In genomic region chr19:7004313-7004931, GRCh38 we compare ENCODE assay signal across 11 cellular contexts. TPM values are rescaled to one million over a fixed set of nuclear protein-coding genes. Genes with fewer than 3 reads are reported as not detected.
DNase-seq lines count a peak whose midpoint lies in the region; ATAC-seq and TF ChIP-seq lines count a peak whose summit lies in the region.
"Had no signal": no experiment of that assay in that cellular context is flagged by ENCODE, and none has a peak within 500 bp of the region (broad histone marks: within the 10 kb centered on the region; RNA-seq: fewer than 3 reads in every experiment).

No MANE protein-coding gene starts in this region.

- no peak overlapping the region for H3K4me3 ChIP-seq in heart left ventricle
- no peak overlapping the region for H3K4me3 ChIP-seq in uterus

- H3K4me3 Mint-ChIP-seq in type B pancreatic cell = no peak overlapping the region

- peaks cover 0 to 24% (median 0%) of the 10 kb centered on the region in 12 donors for H3K4me1 ChIP-seq in heart left ventricle
- H3K4me1 ChIP-seq in uterus = no peaks in the 10 kb centered on the region

- H3K9me3 ChIP-seq in heart left ventricle (no peaks in the 10 kb centered on the region), uterus (no peaks in the 10 kb centered on the region)

- no peaks in the 10 kb centered on the region for H3K4me1 Mint-ChIP-seq in type B pancreatic cell (ENCODE audit: unreplicated experiment)

- intact Hi-C loops in heart left ventricle (cut with DNase I) = no loop called here
- intact Hi-C loops in Right ventricle myocardium superior (cut with DNase I) = no loop called here
- intact Hi-C loops in uterus (cut with DNase I; ENCODE audit: low total_unique reads) = no loop called here

- H3K27ac Mint-ChIP-seq in type B pancreatic cell = no peak overlapping the region

- no peak for TF ChIP-seq POLR2A in heart left ventricle (IDR thresholded peaks at IDR 0.05)
- no peak for TF ChIP-seq POLR2A in uterus (IDR thresholded peaks at IDR 0.05)

- H3K27ac ChIP-seq in heart left ventricle (no peak overlapping the region), uterus (no peak overlapping the region)

- no peaks in the 10 kb centered on the region for H3K36me3 ChIP-seq in heart left ventricle
- H3K36me3 ChIP-seq in uterus = no peaks in the 10 kb centered on the region

- no peak for DNase-seq in heart left ventricle
- no peak for DNase-seq in Right ventricle myocardium superior
- DNase-seq in NCI-H446 treated with DMSO at 0.1 percent for 48 hours (lab: John Stamatoyannopoulos, UW) = peak; percentile 11
- peak; percentile 17 for DNase-seq in fibroblast of peridontal ligament (ENCODE audit: extremely low read depth)
- no peak for DNase-seq in type B pancreatic cell (ENCODE audit: extremely low spot score, unreplicated experiment)
- no peak for DNase-seq in uterus
- no peak for DNase-seq in effector CD8-positive, alpha-beta T cell (lab: John Stamatoyannopoulos, UW)
- DNase-seq: activated effector memory CD4-positive, alpha-beta T cell treated with Interleukin-2 at 50 U/mL for 16 hours had no signal

- no peaks in the 10 kb centered on the region for H3K36me3 Mint-ChIP-seq in type B pancreatic cell

- TF ChIP-seq CTCF in heart left ventricle (IDR thresholded peaks at IDR 0.05) = peak in 10 of 12 donors; percentile 48 to 89 (median 64)
- TF ChIP-seq CTCF in type B pancreatic cell (conservative IDR thresholded peaks at IDR 0.05) = peak; percentile 87
- TF ChIP-seq CTCF in uterus (IDR thresholded peaks at IDR 0.05) = no peak

- H3K9me3 Mint-ChIP-seq in type B pancreatic cell = peaks cover 7% of the 10 kb centered on the region

- WGBS in heart left ventricle, 4 donors = 55 to 90% (median 71%) methylated on average over 18 of the region's 18 CpGs

- H3K27me3 ChIP-seq in heart left ventricle (peaks cover 0 to 12% (median 0%) of the 10 kb centered on the region in 9 donors), uterus (no peaks in the 10 kb centered on the region)

- ATAC-seq in heart left ventricle (no peak), Right ventricle myocardium superior (ENCODE audit: poor library complexity) (no peak), GM18868 (IDR thresholded peaks at IDR 0.05; ENCODE audit: unreplicated experiment) (no peak)

- no peaks in the 10 kb centered on the region for H3K27me3 Mint-ChIP-seq in type B pancreatic cell

RNA-seq across cellular contexts. Expression of gene MBD3L2B, which starts 16.8 kb away (rescaled TPM):
- total RNA-seq in heart left ventricle (not detected), Right ventricle myocardium superior (not detected), type B pancreatic cell (ENCODE audit: low replicate concordance) (not detected in 2 replicates), uterus (not detected)
- polyA plus RNA-seq in heart left ventricle = not detected
- total RNA-seq: mucosa of gallbladder, temporal lobe had no signal

RNA-seq across cellular contexts. Expression of gene MBD3L5, which starts 26.0 kb away (rescaled TPM):
- total RNA-seq in heart left ventricle (not detected), Right ventricle myocardium superior (not detected), type B pancreatic cell (ENCODE audit: low replicate concordance) (not detected in 2 replicates), uterus (not detected)
- polyA plus RNA-seq in heart left ventricle = not detected
- total RNA-seq: mucosa of gallbladder, temporal lobe had no signal

RNA-seq across cellular contexts. Expression of gene MBD3L4, which starts 35.6 kb away (rescaled TPM):
- total RNA-seq in heart left ventricle = not detected
- polyA plus RNA-seq in heart left ventricle = not detected
- not detected for total RNA-seq in Right ventricle myocardium superior
- not detected in 2 replicates for total RNA-seq in type B pancreatic cell (ENCODE audit: low replicate concordance)
- not detected for total RNA-seq in uterus
- total RNA-seq: mucosa of gallbladder, temporal lobe had no signal

RNA-seq across cellular contexts. Expression of gene MBD3L2, which starts 44.7 kb away (rescaled TPM):
- not detected for total RNA-seq in heart left ventricle
- not detected for polyA plus RNA-seq in heart left ventricle
- not detected for total RNA-seq in Right ventricle myocardium superior
- not detected in 2 replicates for total RNA-seq in type B pancreatic cell (ENCODE audit: low replicate concordance)
- not detected for total RNA-seq in uterus
- total RNA-seq: mucosa of gallbladder, temporal lobe had no signal

RNA-seq across cellular contexts. Expression of gene MBD3L3, which starts 54.1 kb away (rescaled TPM):
- total RNA-seq in heart left ventricle = not detected
- not detected for polyA plus RNA-seq in heart left ventricle
- not detected for total RNA-seq in Right ventricle myocardium superior
- total RNA-seq in type B pancreatic cell (ENCODE audit: low replicate concordance) = not detected in 2 replicates
- not detected for total RNA-seq in uterus
- total RNA-seq: mucosa of gallbladder, temporal lobe had no signal

Comparison
In these comparisons a context has a peak if more than half of its experiments do, and no peak if none do; other contexts are left out.
1. DNase-seq: peak in NCI-H446 treated with DMSO at 0.1 percent for 48 hours (single experiment) and fibroblast of peridontal ligament (single experiment); none in heart left ventricle (0 of 5), Right ventricle myocardium superior (single experiment), type B pancreatic cell (single experiment), uterus (0 of 2) and effector CD8-positive, alpha-beta T cell (single experiment).
2. CTCF ChIP-seq: peak in heart left ventricle (10 of 12) and type B pancreatic cell (single experiment); none in uterus (0 of 4).